Comparison of ENCODE assay signal across 25 cellular contexts in the genomic region with DNA sequence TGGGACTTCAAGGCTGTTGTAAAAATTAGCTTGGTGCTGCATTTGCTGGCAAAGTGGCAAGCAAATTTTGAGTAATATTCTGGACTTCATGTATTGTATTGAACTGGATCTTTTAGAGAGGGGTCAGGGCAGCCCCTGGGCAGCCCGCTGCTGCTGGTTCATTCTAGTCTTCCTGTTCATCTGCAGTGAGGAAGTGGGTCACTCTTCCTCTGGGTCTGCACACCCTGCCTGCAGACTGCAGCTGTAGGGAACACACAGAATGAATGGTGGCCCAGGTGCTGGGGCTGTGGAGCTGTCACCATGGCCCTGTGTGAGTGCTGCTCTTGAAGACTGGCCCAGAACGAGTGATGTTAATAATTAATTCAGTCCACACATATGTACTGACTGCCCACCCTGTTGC. TPM values are rescaled to one million over a fixed set of nuclear protein-coding genes. Genes with fewer than 3 reads are reported as not detected.
A peak's percentile ranks its signal among the peaks of the same experiment; 100 is the strongest.
DNase-seq lines count a peak whose midpoint lies in the region; ATAC-seq and TF ChIP-seq lines count a peak whose summit lies in the region.
"Had no signal": no experiment of that assay in that cellular context is flagged by ENCODE, and none has a peak within 500 bp of the region (broad histone marks: within the 10 kb centered on the region; RNA-seq: fewer than 3 reads in every experiment).

No MANE protein-coding gene starts in this region.

- intact Hi-C loops in dorsolateral prefrontal cortex (cut with DNase I) = loop anchor here in 1 of 2 donors (10.0 kb wide), 1 partner anchor 206 kb away; no protein-coding TSS in a partner anchor

- DNase-seq in DMS53 (lab: John Stamatoyannopoulos, UW) = peak; percentile 71
- no peak for DNase-seq in chondrocyte (ENCODE audit: low spot score)
- DNase-seq in osteocyte (ENCODE audit: extremely low spot score, unreplicated experiment) = no peak
- DNase-seq in NCI-H345 treated with DMSO at 0.1 percent for 48 hours (lab: John Stamatoyannopoulos, UW; ENCODE audit: unreplicated experiment) = no peak
- no peak for DNase-seq in HCEC 1CT
- no peak for DNase-seq in NCI-H69 (lab: John Stamatoyannopoulos, UW)
- DNase-seq in dorsolateral prefrontal cortex = no peak
- DNase-seq: ACHN; C1 segment of cervical spinal cord; CD8-positive, alpha-beta memory T cell; GM23248; H9; Karpas-422; MG63; NCI-H1436; NCI-H187 treated with DMSO at 0.1 percent for 48 hours; NCI-H2107; NCI-H510A treated with DMSO at 0.1 percent for 48 hours; NCI-H774; Peyer's patch; T-helper 1 cell had no signal

- H3K9me3 Mint-ChIP-seq in chondrocyte (ENCODE audit: low read depth) (no peaks in the 10 kb centered on the region), osteocyte (ENCODE audit: unreplicated experiment) (no peaks in the 10 kb centered on the region)
- H3K9me3 Mint-ChIP-seq: CD8-positive, alpha-beta memory T cell; H9; IgD-negative memory B cell had no signal

- H3K4me3 ChIP-seq in dorsolateral prefrontal cortex = no peak overlapping the region
- H3K4me3 ChIP-seq: GM23248, MG63, Peyer's patch, SJSA1 had no signal

- H3K4me1 Mint-ChIP-seq in chondrocyte (ENCODE audit: low read depth) = peaks cover 88% of the 10 kb centered on the region
- peaks cover 90% of the 10 kb centered on the region for H3K4me1 Mint-ChIP-seq in osteocyte (ENCODE audit: unreplicated experiment)

- no peaks in the 10 kb centered on the region for H3K27me3 Mint-ChIP-seq in chondrocyte (ENCODE audit: low read depth)
- no peaks in the 10 kb centered on the region for H3K27me3 Mint-ChIP-seq in osteocyte (ENCODE audit: unreplicated experiment)

- peak overlapping the region; percentile 4 for H3K27ac Mint-ChIP-seq in chondrocyte (ENCODE audit: unreplicated experiment)
- H3K27ac Mint-ChIP-seq in osteocyte (ENCODE audit: unreplicated experiment) = peak overlapping the region; percentile 50
- H3K27ac Mint-ChIP-seq: H9, IgD-negative memory B cell had no signal

- no peaks in the 10 kb centered on the region for H3K27me3 ChIP-seq in dorsolateral prefrontal cortex
- H3K27me3 ChIP-seq: MG63, Peyer's patch, SJSA1 had no signal

- TF ChIP-seq CTCF in chondrocyte (IDR thresholded peaks at IDR 0.05) = no peak
- no peak for TF ChIP-seq CTCF in osteocyte (IDR thresholded peaks at IDR 0.05)
- TF ChIP-seq CTCF in dorsolateral prefrontal cortex (IDR thresholded peaks at IDR 0.05 in 54 of 56, conservative IDR thresholded peaks at IDR 0.05 in 2 of 56; ENCODE audit: low read depth in 1 of 56, partially characterized antibody in 56 of 56) = no peak

- peak overlapping the region in 1 of 59 donors; percentile 3 for H3K27ac ChIP-seq in dorsolateral prefrontal cortex
- H3K27ac ChIP-seq: GM23248, Peyer's patch, SJSA1 had no signal

- H3K4me3 Mint-ChIP-seq in chondrocyte (ENCODE audit: unreplicated experiment) = no peak overlapping the region
- H3K4me3 Mint-ChIP-seq in osteocyte (ENCODE audit: unreplicated experiment) = no peak overlapping the region
- H3K4me3 Mint-ChIP-seq: CD8-positive, alpha-beta memory T cell; H9 had no signal

- peak; percentile 33 for ATAC-seq in HG03354 (IDR thresholded peaks at IDR 0.05; ENCODE audit: poor library complexity, severe bottlenecking, unreplicated experiment)
- ATAC-seq: Right ventricle myocardium inferior had no signal

- H3K36me3 Mint-ChIP-seq in chondrocyte (ENCODE audit: low read depth) (peaks cover 3% of the 10 kb centered on the region), osteocyte (ENCODE audit: unreplicated experiment) (peaks cover 5% of the 10 kb centered on the region)
- H3K36me3 Mint-ChIP-seq: CD8-positive, alpha-beta memory T cell had no signal

RNA-seq across cellular contexts. Expression of a gene that starts 9.4 kb away (rescaled TPM):
- total RNA-seq in chondrocyte (58.8 to 66.2 TPM (median 59.5 TPM) in 3 replicates), osteocyte (79.4 and 84.4 TPM in 2 replicates), dorsolateral prefrontal cortex (10 to 100 TPM in 98 of 120 experiments, 1 to 10 TPM in 22; 6.1 to 18.7 (median 11.5) TPM)
